8 cellular contexts compared by ENCODE assay signal in the genomic region with DNA sequence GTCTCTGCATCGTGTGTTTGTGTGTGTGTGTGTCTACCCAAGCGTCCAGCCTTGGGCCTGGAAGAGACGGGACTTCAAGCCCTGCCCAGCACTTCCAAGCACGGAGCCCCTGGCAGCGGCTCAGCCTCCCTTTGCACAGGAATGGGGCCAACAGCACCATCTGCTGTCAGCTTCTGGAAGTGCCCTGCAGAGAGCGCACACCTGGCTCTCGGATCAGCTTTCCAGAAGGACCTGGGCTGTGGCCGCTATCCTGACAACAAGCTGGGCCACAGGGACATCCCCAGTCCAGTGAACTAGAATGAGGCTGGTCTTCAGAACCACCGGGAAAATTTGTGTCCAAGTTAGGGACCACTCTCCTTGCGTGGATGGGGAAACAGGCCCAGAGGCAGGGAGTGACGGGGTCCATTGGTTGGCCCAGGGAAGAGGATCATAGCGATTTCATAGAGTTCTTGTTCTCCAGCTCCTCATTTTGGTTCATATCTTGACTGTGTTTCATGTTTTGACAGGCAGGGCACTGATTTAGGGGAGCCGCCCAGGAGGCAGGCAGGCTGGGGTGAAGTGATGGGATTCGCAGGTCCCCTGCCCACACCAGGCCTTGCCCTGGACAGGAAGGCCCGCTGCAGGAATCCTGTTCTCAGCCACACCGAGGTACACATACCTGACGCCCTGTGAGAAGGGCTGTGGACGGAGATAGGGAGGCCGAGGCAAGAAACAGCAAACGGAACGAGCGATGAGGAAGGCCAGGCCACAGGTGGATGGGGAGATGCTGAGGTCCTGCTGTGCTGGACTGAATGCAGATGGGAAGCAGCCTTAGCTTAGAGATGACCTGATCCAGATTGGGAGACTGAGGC. TPM values are rescaled to one million over a fixed set of nuclear protein-coding genes. Genes with fewer than 3 reads are reported as not detected.
DNase-seq lines count a peak whose midpoint lies in the region; ATAC-seq and TF ChIP-seq lines count a peak whose summit lies in the region.

No MANE protein-coding gene starts in this region.

- H2AFZ ChIP-seq in HCT116 (ENCODE audit: low read depth, low read length, poor library complexity, severe bottlenecking) = peak overlapping the region; percentile 84

- no peak overlapping the region for H3K9ac ChIP-seq in HCT116 (ENCODE audit: low read length)

- POLR2A ChIA-PET in HCT116 (lab: Charles Lee) = no interaction called here

- TF ChIP-seq RAD21 in HCT116 (IDR thresholded peaks at IDR 0.05; ENCODE audit: low read depth) = peak; percentile 88

- H4K20me1 ChIP-seq in HCT116 (ENCODE audit: insufficient read depth) = no peaks in the 10 kb centered on the region

- no peaks in the 10 kb centered on the region for H3K9me2 ChIP-seq in HCT116 (ENCODE audit: insufficient read depth)

- intact Hi-C loops in HCT116 (cut with micrococcal nuclease) = loop anchor here (1.0 to 2.0 kb wide), 2 partner anchors 54 to 224 kb away; no protein-coding TSS in a partner anchor
- intact Hi-C loops in mucosa of descending colon (cut with DNase I, micrococcal nuclease) = loop anchor here in 1 of 2 donors (5.0 kb wide), 1 partner anchor 224 kb away; no protein-coding TSS in a partner anchor

- TF ChIP-seq POLR2A in HCT116 (IDR thresholded peaks at IDR 0.05; ENCODE audit: borderline replicate concordance, extremely low read depth, insufficient read depth, insufficient read length) = no peak

- H3K79me2 ChIP-seq in HCT116 (ENCODE audit: insufficient read depth, low read length) = no peaks in the 10 kb centered on the region

- RAD21 ChIA-PET in HCT116 (lab: Charles Lee; ENCODE audit: low non-redundant PET in 1 of 2, low total read pairs in 2 of 2, uncharacterized antibody in 2 of 2, unreplicated experiment in 2 of 2) = interaction anchor here (1.2 to 2.3 kb wide), 2 partner anchors 224 kb away, joined by 9 to 12 read pairs; no protein-coding TSS in a partner anchor

- no peak overlapping the region for H3K27ac ChIP-seq in HCT116 (ENCODE audit: low read depth, low read length)

- H3K27me3 ChIP-seq in BE2C (no peaks in the 10 kb centered on the region), HCT116 (ENCODE audit: insufficient read depth, low read length) (no peaks in the 10 kb centered on the region)

- H3K4me3 ChIP-seq in BE2C (ENCODE audit: low read depth, low read length) = no peak overlapping the region
- no peak overlapping the region for H3K4me3 ChIP-seq in HCT116 (replicated peaks in 1 of 2; ENCODE audit: low read depth in 1 of 2, low read length in 2 of 2)
- H3K4me3 ChIP-seq in epithelial cell of esophagus (ENCODE audit: low read length) = no peak overlapping the region
- H3K4me3 ChIP-seq in mucosa of descending colon = no peak overlapping the region

- ATAC-seq in HCT116 = peak; percentile 96
- ATAC-seq in mucosa of descending colon = peak; percentile 87
- no peak for ATAC-seq in HG03025 (IDR thresholded peaks at IDR 0.05; ENCODE audit: low FRiP score, unreplicated experiment)

- TF ChIP-seq CTCF in BE2C (IDR thresholded peaks at IDR 0.05; ENCODE audit: low read depth, low read length) (peak; percentile 77), HCT116 (IDR thresholded peaks at IDR 0.05 in 2 of 3, conservative IDR thresholded peaks at IDR 0.05 in 1 of 3; ENCODE audit: borderline replicate concordance in 1 of 3, insufficient read depth in 1 of 3, low read depth in 2 of 3, low read length in 2 of 3) (peak; percentile 72 to 97 (median 91)), epithelial cell of esophagus (IDR thresholded peaks at IDR 0.05; ENCODE audit: insufficient read depth, low read depth, low read length, missing control alignments) (peak; percentile 96), mucosa of descending colon (IDR thresholded peaks at IDR 0.05) (peak; percentile 67)

- H3K9me3 ChIP-seq in BE2C (no peaks in the 10 kb centered on the region), HCT116 (ENCODE audit: control insufficient read depth in 1 of 2, insufficient read depth in 1 of 2, low read depth in 1 of 2, low read length in 2 of 2) (no peaks in the 10 kb centered on the region), mucosa of descending colon (no peaks in the 10 kb centered on the region)

- H3K4me2 ChIP-seq in HCT116 (ENCODE audit: low read length) = no peak overlapping the region

- no TSS peak for BruUV-seq in HCT116 (replicated peaks; lab: Mats Ljungman, UMichigan)

- no peaks in the 10 kb centered on the region for H3K36me3 ChIP-seq in BE2C
- H3K36me3 ChIP-seq in HCT116 (ENCODE audit: control insufficient read depth in 1 of 2, insufficient read depth in 2 of 2, low read length in 2 of 2) = no peaks in the 10 kb centered on the region
- no peaks in the 10 kb centered on the region for H3K36me3 ChIP-seq in mucosa of descending colon (ENCODE audit: low read depth)

- DNase-seq in BE2C (peak; percentile 69), HCT116 (ENCODE audit: low read depth, low spot score) (peak; percentile 37), NCI-H82 (lab: John Stamatoyannopoulos, UW) (peak; percentile 91), epithelial cell of esophagus (ENCODE audit: low read depth) (peak; percentile 65), mucosa of descending colon (peak in 2 of 3 donors; percentile 82 to 85)
- DNase-seq in activated CD8-positive, alpha-beta memory T cell treated with anti-CD3 and anti-CD28 coated beads, Interleukin-2, amount 50 U/mL, for 24 hours (ENCODE audit: extremely low read depth) = peak; percentile 12
- DNase-seq in stimulated activated CD8-positive, alpha-beta memory T cell treated with anti-CD3 and anti-CD28 coated beads, Interleukin-7, amount 100 ng/mL, for 1 hour (ENCODE audit: low read depth in 2 of 2) = peak; percentile 7 to 39

- no peaks in the 10 kb centered on the region for H3K4me1 ChIP-seq in BE2C
- H3K4me1 ChIP-seq in HCT116 (ENCODE audit: control insufficient read depth in 1 of 2, insufficient read depth in 2 of 2, low read length in 2 of 2) = peaks cover 0 to 4% of the 10 kb centered on the region in 2 experiments; a peak in 1 of 4 replicates
- no peaks in the 10 kb centered on the region for H3K4me1 ChIP-seq in mucosa of descending colon (ENCODE audit: low read depth)

- CTCF ChIA-PET in HCT116 (lab: Charles Lee) = interaction anchor here (0.7 to 4.3 kb wide), 8 partner anchors 10 to 224 kb away, joined by 3 to 45 read pairs (median 4); no protein-coding TSS in a partner anchor

TF ChIP-seq in HCT116, 20 proteins besides CTCF, POLR2A, EP300 and RAD21 (continues in another document):
- TF ChIP-seq, protein P1, sequence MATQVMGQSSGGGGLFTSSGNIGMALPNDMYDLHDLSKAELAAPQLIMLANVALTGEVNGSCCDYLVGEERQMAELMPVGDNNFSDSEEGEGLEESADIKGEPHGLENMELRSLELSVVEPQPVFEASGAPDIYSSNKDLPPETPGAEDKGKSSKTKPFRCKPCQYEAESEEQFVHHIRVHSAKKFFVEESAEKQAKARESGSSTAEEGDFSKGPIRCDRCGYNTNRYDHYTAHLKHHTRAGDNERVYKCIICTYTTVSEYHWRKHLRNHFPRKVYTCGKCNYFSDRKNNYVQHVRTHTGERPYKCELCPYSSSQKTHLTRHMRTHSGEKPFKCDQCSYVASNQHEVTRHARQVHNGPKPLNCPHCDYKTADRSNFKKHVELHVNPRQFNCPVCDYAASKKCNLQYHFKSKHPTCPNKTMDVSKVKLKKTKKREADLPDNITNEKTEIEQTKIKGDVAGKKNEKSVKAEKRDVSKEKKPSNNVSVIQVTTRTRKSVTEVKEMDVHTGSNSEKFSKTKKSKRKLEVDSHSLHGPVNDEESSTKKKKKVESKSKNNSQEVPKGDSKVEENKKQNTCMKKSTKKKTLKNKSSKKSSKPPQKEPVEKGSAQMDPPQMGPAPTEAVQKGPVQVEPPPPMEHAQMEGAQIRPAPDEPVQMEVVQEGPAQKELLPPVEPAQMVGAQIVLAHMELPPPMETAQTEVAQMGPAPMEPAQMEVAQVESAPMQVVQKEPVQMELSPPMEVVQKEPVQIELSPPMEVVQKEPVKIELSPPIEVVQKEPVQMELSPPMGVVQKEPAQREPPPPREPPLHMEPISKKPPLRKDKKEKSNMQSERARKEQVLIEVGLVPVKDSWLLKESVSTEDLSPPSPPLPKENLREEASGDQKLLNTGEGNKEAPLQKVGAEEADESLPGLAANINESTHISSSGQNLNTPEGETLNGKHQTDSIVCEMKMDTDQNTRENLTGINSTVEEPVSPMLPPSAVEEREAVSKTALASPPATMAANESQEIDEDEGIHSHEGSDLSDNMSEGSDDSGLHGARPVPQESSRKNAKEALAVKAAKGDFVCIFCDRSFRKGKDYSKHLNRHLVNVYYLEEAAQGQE (IDR thresholded peaks at IDR 0.05; ENCODE audit: low read depth) = no peak
- no peak for TF ChIP-seq CEBPB (IDR thresholded peaks at IDR 0.05; ENCODE audit: low read depth)
- no peak for TF ChIP-seq ELF1 (IDR thresholded peaks at IDR 0.05; ENCODE audit: borderline replicate concordance, low read depth)
- TF ChIP-seq ZNF274 (IDR thresholded peaks at IDR 0.05; ENCODE audit: low read depth, low read length) = no peak
- TF ChIP-seq ATF3 (IDR thresholded peaks at IDR 0.05) = no peak
- no peak for TF ChIP-seq ZBTB33 (IDR thresholded peaks at IDR 0.05; ENCODE audit: extremely low read depth, insufficient replicate concordance, low read length)
- no peak for TF ChIP-seq ZFX (IDR thresholded peaks at IDR 0.05)
- TF ChIP-seq TCF7L2 (IDR thresholded peaks at IDR 0.05; ENCODE audit: borderline replicate concordance, extremely low read depth, insufficient read depth, insufficient read length) = no peak
- no peak for TF ChIP-seq SIN3A (IDR thresholded peaks at IDR 0.05; ENCODE audit: low read depth)
- no peak for TF ChIP-seq EZH2phosphoT487 (IDR thresholded peaks at IDR 0.05; ENCODE audit: borderline replicate concordance)

RNA-seq across cellular contexts. Expression of gene TAS1R2, which starts 38.4 kb away (rescaled TPM):
- not detected for polyA plus RNA-seq in BE2C (2012; ENCODE audit: insufficient read depth, insufficient read length, low read depth)
- total RNA-seq in HCT116 (2021; ENCODE audit: unreplicated experiment) = not detected
- not detected in 2 replicates for polyA plus RNA-seq in HCT116 (2012)
- total RNA-seq in mucosa of descending colon = not detected

Comparison
In these comparisons a context has a peak if more than half of its experiments do, and no peak if none do; other contexts are left out.
1. DNase-seq: peak in every context shown above with its lines; median percentile 91 in NCI-H82; 84 in mucosa of descending colon; 69 in BE2C; 65 in epithelial cell of esophagus; 37 in HCT116; 23 in stimulated activated CD8-positive, alpha-beta memory T cell treated with anti-CD3 and anti-CD28 coated beads, Interleukin-7, amount 100 ng/mL, for 1 hour; 12 in activated CD8-positive, alpha-beta memory T cell treated with anti-CD3 and anti-CD28 coated beads, Interleukin-2, amount 50 U/mL, for 24 hours.